ENCODE assay signal across 16 cellular contexts in genomic region chr18:40250218-40250617, GRCh38.
DNase-seq lines count a peak whose midpoint lies in the region; ATAC-seq and TF ChIP-seq lines count a peak whose summit lies in the region.
"Had no signal": no experiment of that assay in that cellular context is flagged by ENCODE, and none has a peak within 500 bp of the region (broad histone marks: within the 10 kb centered on the region; RNA-seq: fewer than 3 reads in every experiment).

No MANE protein-coding gene starts in this region.

- TF ChIP-seq CTCF in foreskin keratinocyte (conservative IDR thresholded peaks at IDR 0.05), result no peak

- H3K4me3 ChIP-seq in rectal smooth muscle tissue (ENCODE audit: low read length), result no peak overlapping the region
- H3K4me3 ChIP-seq: PC-9 had no signal

- H3K27me3 ChIP-seq in rectal smooth muscle tissue (ENCODE audit: control insufficient read depth, insufficient read depth, low read length), result no peaks in the 10 kb centered on the region
- no peaks in the 10 kb centered on the region for H3K27me3 ChIP-seq in foreskin keratinocyte
- H3K27me3 ChIP-seq: BE2C had no signal

- in situ Hi-C loops in G401 (cut with HindIII; ENCODE audit: low sequenced_read_pairs), result no loop called here

- no peak overlapping the region for H3K9ac ChIP-seq in rectal smooth muscle tissue (ENCODE audit: low read length)

- peak overlapping the region; percentile 38 for H3K27ac ChIP-seq in rectal smooth muscle tissue (ENCODE audit: low read depth, low read length)
- no peak overlapping the region for H3K27ac ChIP-seq in foreskin keratinocyte
- H3K27ac ChIP-seq: PC-9 had no signal

- H3K36me3 ChIP-seq in rectal smooth muscle tissue (ENCODE audit: control insufficient read depth, insufficient read depth, low read length), result no peaks in the 10 kb centered on the region
- H3K36me3 ChIP-seq: BE2C had no signal

- DNase-seq in G401 (ENCODE audit: low spot score) (peak; percentile 74), NCI-H69 (lab: John Stamatoyannopoulos, UW) (peak; percentile 11), inferior parietal cortex (ENCODE audit: extremely low spot score) (peak; percentile 34), NCI-H1417 (lab: John Stamatoyannopoulos, UW) (no peak), foreskin keratinocyte (no peak), sciatic nerve (ENCODE audit: low spot score) (no peak)
- DNase-seq: BE2C; CD4-positive, alpha-beta T cell; GF-D8; KBM-7; NCI-H146; NCI-H2081; NCI-H526 treated with DMSO at 0.1 percent for 48 hours; PC-9; SW 1271 had no signal

- ATAC-seq in foreskin keratinocyte (no peak), sciatic nerve (no peak)

- no peaks in the 10 kb centered on the region for H3K4me1 ChIP-seq in rectal smooth muscle tissue (ENCODE audit: control insufficient read depth, insufficient read depth, low read length)
- peaks cover 7% of the 10 kb centered on the region for H3K4me1 ChIP-seq in foreskin keratinocyte
- H3K4me1 ChIP-seq: BE2C had no signal

- intact Hi-C loops in sciatic nerve (cut with DNase I), result no loop called here

Comparison
In these comparisons a context has a peak if more than half of its experiments do, and no peak if none do; other contexts are left out.
1. DNase-seq: peak in G401 (single experiment), NCI-H69 (single experiment) and inferior parietal cortex (single experiment); none in NCI-H1417 (0 of 3), foreskin keratinocyte (0 of 2) and sciatic nerve (single experiment).